Comparison of ENCODE assay signal across 1 cellular context in the genomic region with DNA sequence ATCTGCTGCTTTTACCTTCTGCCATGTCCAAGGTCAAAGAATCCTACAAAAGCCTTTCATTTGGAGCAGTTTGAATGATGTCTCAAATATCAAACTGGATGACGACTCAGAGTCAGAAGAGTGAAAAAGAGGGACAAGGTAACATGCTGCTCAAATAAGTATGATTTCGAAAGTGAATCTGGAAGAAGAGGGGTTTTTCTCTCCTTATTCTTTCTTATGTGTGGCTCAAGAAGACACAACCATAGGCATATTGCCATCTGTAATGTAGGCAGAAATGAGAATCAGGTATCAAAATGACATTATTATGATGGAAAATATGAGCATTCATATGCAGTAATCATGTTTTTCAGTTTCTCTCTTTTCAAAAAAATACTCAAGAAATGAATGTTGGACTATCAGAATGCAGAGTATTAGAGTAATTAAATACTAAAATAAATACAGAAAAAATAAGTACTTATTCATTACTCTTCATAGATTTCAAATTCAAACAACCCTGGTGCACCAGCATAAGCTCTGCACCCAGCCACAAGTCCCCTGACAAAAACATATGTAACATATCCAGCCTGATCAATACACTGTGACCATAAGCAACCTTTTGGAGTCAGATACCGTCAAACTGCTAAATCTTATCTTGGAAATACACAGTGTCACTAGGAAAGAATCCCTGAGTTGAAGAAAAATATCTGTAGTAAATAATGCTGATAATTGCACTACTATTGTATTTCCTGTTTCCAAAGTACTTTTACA.
TF ChIP-seq lines count a peak whose summit lies in the region.

No MANE protein-coding gene starts in this region.

TF ChIP-seq in H1, 55 proteins besides CTCF, POLR2A, EP300 and RAD21:
- TF ChIP-seq KDM4A (IDR thresholded peaks at IDR 0.05; ENCODE audit: low read depth, low read length, severe bottlenecking) (no peak), RBBP5 (IDR thresholded peaks at IDR 0.05; ENCODE audit: borderline replicate concordance, low read depth, low read length) (no peak), CBX8 (IDR thresholded peaks at IDR 0.05; ENCODE audit: borderline replicate concordance, low read depth, low read length) (no peak), ASH2L (IDR thresholded peaks at IDR 0.05; ENCODE audit: low read length) (no peak), RNF2 (IDR thresholded peaks at IDR 0.05; ENCODE audit: borderline replicate concordance, low read depth, low read length, missing control alignments, poor library complexity, severe bottlenecking) (no peak), PHF8 (conservative IDR thresholded peaks at IDR 0.05; ENCODE audit: low read depth, low read length) (no peak), JUND (IDR thresholded peaks at IDR 0.05; ENCODE audit: low read length) (no peak), GTF2F1 (IDR thresholded peaks at IDR 0.05; ENCODE audit: borderline replicate concordance, low read depth, low read length) (no peak), SRF (IDR thresholded peaks at IDR 0.05; ENCODE audit: low read depth, low read length) (no peak)
- TF ChIP-seq, protein P1, sequence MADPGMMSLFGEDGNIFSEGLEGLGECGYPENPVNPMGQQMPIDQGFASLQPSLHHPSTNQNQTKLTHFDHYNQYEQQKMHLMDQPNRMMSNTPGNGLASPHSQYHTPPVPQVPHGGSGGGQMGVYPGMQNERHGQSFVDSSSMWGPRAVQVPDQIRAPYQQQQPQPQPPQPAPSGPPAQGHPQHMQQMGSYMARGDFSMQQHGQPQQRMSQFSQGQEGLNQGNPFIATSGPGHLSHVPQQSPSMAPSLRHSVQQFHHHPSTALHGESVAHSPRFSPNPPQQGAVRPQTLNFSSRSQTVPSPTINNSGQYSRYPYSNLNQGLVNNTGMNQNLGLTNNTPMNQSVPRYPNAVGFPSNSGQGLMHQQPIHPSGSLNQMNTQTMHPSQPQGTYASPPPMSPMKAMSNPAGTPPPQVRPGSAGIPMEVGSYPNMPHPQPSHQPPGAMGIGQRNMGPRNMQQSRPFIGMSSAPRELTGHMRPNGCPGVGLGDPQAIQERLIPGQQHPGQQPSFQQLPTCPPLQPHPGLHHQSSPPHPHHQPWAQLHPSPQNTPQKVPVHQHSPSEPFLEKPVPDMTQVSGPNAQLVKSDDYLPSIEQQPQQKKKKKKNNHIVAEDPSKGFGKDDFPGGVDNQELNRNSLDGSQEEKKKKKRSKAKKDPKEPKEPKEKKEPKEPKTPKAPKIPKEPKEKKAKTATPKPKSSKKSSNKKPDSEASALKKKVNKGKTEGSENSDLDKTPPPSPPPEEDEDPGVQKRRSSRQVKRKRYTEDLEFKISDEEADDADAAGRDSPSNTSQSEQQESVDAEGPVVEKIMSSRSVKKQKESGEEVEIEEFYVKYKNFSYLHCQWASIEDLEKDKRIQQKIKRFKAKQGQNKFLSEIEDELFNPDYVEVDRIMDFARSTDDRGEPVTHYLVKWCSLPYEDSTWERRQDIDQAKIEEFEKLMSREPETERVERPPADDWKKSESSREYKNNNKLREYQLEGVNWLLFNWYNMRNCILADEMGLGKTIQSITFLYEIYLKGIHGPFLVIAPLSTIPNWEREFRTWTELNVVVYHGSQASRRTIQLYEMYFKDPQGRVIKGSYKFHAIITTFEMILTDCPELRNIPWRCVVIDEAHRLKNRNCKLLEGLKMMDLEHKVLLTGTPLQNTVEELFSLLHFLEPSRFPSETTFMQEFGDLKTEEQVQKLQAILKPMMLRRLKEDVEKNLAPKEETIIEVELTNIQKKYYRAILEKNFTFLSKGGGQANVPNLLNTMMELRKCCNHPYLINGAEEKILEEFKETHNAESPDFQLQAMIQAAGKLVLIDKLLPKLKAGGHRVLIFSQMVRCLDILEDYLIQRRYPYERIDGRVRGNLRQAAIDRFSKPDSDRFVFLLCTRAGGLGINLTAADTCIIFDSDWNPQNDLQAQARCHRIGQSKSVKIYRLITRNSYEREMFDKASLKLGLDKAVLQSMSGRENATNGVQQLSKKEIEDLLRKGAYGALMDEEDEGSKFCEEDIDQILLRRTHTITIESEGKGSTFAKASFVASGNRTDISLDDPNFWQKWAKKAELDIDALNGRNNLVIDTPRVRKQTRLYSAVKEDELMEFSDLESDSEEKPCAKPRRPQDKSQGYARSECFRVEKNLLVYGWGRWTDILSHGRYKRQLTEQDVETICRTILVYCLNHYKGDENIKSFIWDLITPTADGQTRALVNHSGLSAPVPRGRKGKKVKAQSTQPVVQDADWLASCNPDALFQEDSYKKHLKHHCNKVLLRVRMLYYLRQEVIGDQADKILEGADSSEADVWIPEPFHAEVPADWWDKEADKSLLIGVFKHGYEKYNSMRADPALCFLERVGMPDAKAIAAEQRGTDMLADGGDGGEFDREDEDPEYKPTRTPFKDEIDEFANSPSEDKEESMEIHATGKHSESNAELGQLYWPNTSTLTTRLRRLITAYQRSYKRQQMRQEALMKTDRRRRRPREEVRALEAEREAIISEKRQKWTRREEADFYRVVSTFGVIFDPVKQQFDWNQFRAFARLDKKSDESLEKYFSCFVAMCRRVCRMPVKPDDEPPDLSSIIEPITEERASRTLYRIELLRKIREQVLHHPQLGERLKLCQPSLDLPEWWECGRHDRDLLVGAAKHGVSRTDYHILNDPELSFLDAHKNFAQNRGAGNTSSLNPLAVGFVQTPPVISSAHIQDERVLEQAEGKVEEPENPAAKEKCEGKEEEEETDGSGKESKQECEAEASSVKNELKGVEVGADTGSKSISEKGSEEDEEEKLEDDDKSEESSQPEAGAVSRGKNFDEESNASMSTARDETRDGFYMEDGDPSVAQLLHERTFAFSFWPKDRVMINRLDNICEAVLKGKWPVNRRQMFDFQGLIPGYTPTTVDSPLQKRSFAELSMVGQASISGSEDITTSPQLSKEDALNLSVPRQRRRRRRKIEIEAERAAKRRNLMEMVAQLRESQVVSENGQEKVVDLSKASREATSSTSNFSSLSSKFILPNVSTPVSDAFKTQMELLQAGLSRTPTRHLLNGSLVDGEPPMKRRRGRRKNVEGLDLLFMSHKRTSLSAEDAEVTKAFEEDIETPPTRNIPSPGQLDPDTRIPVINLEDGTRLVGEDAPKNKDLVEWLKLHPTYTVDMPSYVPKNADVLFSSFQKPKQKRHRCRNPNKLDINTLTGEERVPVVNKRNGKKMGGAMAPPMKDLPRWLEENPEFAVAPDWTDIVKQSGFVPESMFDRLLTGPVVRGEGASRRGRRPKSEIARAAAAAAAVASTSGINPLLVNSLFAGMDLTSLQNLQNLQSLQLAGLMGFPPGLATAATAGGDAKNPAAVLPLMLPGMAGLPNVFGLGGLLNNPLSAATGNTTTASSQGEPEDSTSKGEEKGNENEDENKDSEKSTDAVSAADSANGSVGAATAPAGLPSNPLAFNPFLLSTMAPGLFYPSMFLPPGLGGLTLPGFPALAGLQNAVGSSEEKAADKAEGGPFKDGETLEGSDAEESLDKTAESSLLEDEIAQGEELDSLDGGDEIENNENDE (IDR thresholded peaks at IDR 0.05; ENCODE audit: insufficient replicate concordance, low read length): no peak
- TF ChIP-seq, protein P2, sequence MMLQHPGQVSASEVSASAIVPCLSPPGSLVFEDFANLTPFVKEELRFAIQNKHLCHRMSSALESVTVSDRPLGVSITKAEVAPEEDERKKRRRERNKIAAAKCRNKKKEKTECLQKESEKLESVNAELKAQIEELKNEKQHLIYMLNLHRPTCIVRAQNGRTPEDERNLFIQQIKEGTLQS (IDR thresholded peaks at IDR 0.05; ENCODE audit: insufficient read depth, low read depth, low read length): no peak
- TF ChIP-seq, protein P3, sequence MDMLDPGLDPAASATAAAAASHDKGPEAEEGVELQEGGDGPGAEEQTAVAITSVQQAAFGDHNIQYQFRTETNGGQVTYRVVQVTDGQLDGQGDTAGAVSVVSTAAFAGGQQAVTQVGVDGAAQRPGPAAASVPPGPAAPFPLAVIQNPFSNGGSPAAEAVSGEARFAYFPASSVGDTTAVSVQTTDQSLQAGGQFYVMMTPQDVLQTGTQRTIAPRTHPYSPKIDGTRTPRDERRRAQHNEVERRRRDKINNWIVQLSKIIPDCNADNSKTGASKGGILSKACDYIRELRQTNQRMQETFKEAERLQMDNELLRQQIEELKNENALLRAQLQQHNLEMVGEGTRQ (IDR thresholded peaks at IDR 0.05; ENCODE audit: low read length): no peak
